24 cellular contexts compared by ENCODE assay signal in the genomic region with DNA sequence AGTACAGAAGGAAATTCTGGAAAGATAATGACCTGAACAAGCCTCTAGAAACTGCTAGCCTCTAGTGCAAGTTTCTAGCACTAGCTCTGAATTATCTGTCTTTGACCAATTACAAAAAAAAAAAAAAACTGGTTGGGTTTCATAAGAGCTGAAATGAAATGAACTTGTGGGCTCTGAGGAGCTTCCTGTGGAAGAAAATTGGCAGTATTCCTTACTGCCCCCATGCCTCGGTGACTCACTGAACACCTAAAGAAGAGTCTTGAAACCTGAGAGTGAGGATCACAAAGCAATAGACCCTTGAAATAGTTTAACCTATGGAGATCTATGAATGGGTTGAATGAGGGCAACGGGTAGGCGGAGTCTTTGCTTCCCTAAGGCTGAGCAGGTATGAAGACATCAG.
"Had no signal": no experiment of that assay in that cellular context is flagged by ENCODE, and none has a peak within 500 bp of the region (broad histone marks: within the 10 kb centered on the region; RNA-seq: fewer than 3 reads in every experiment).

No MANE protein-coding gene starts in this region.

- H3K4me3 ChIP-seq: heart left ventricle, lower lobe of right lung, skin epidermis, tibial nerve had no signal

- H3K27ac Mint-ChIP-seq: activated CD4-positive, alpha-beta memory T cell treated with anti-CD3 and anti-CD28 coated beads for 36 hours; activated CD8-positive, alpha-beta memory T cell treated with anti-CD3 and anti-CD28 coated beads, Interleukin-2, amount 10 ng/mL, durations not matched to agents 7 days and 5 days; activated T-cell treated with anti-CD3 and anti-CD28 coated beads, Interleukin-2, amount 50 U/mL, for 24 hours; progenitor cell of endocrine pancreas had no signal

- H3K27me3 Mint-ChIP-seq: central memory CD8-positive, alpha-beta T cell; progenitor cell of endocrine pancreas had no signal

- DNase-seq: activated CD4-positive, alpha-beta memory T cell treated with anti-CD3 and anti-CD28 coated beads for 36 hours; activated CD4-positive, alpha-beta T cell treated with anti-CD3 and anti-CD28 coated beads for 1 hour; activated CD8-positive, alpha-beta memory T cell treated with anti-CD3 and anti-CD28 coated beads, Interleukin-2, amount 10 ng/mL, durations not matched to agents 7 days and 5 days; activated effector memory CD4-positive, alpha-beta T cell treated with Interleukin-2 at 50 U/mL for 16 hours; activated naive CD4-positive, alpha-beta T cell treated with anti-CD3 and anti-CD28 coated beads, Interleukin-2, amount 50 U/mL, for 16 hours; activated T-cell treated with anti-CD3 and anti-CD28 coated beads, Interleukin-2, amount 50 U/mL, for 24 hours; cortex of kidney; effector CD8-positive, alpha-beta T cell; foreskin melanocyte; heart left ventricle; left colon; lower lobe of right lung; midbrain; right cardiac atrium; stimulated activated CD4-positive, alpha-beta T cell treated with anti-CD3 and anti-CD28 coated beads, Interleukin-15, amount 100 ng/mL, for 24 hours; stimulated activated CD4-positive, alpha-beta T cell treated with anti-CD3 and anti-CD28 coated beads, Interleukin-4, amount 100 ng/mL, for 1 hour; stimulated activated naive CD4-positive, alpha-beta T cell; substantia nigra; T-helper 1 cell; T1000 had no signal

- H3K36me3 Mint-ChIP-seq: activated CD4-positive, alpha-beta memory T cell treated with anti-CD3 and anti-CD28 coated beads for 36 hours; activated CD8-positive, alpha-beta memory T cell treated with anti-CD3 and anti-CD28 coated beads, Interleukin-2, amount 10 ng/mL, durations not matched to agents 7 days and 5 days had no signal

- H3K36me3 ChIP-seq: heart left ventricle, lower lobe of right lung, tibial nerve had no signal

- H3K9me3 ChIP-seq: heart left ventricle, lower lobe of right lung, tibial nerve had no signal

- H3K4me1 ChIP-seq: lower lobe of right lung, tibial nerve had no signal

- ATAC-seq: activated CD8-positive, alpha-beta memory T cell treated with anti-CD3 and anti-CD28 coated beads, Interleukin-2, amount 10 ng/mL, durations not matched to agents 7 days and 5 days; heart left ventricle; left colon; lower lobe of right lung; right cardiac atrium had no signal

- H3K27me3 ChIP-seq: heart left ventricle, tibial nerve had no signal

- H3K9me3 Mint-ChIP-seq: activated CD4-positive, alpha-beta memory T cell treated with anti-CD3 and anti-CD28 coated beads for 36 hours; activated T-cell treated with anti-CD3 and anti-CD28 coated beads, Interleukin-2, amount 50 U/mL, for 24 hours; central memory CD8-positive, alpha-beta T cell had no signal

- H3K4me1 Mint-ChIP-seq: central memory CD8-positive, alpha-beta T cell had no signal

- H3K27ac ChIP-seq: heart left ventricle, lower lobe of right lung, skin epidermis, tibial nerve had no signal

- H3K4me3 Mint-ChIP-seq: activated CD4-positive, alpha-beta memory T cell treated with anti-CD3 and anti-CD28 coated beads for 36 hours; activated CD8-positive, alpha-beta memory T cell treated with anti-CD3 and anti-CD28 coated beads, Interleukin-2, amount 10 ng/mL, durations not matched to agents 7 days and 5 days; activated T-cell treated with anti-CD3 and anti-CD28 coated beads, Interleukin-2, amount 50 U/mL, for 24 hours; central memory CD8-positive, alpha-beta T cell had no signal
